In genomic region chr2:164694275-164694695, GRCh38 we compare ENCODE assay signal across 13 cellular contexts.
DNase-seq lines count a peak whose midpoint lies in the region; ATAC-seq, FAIRE-seq and TF ChIP-seq lines count a peak whose summit lies in the region.
"Had no signal": no experiment of that assay in that cellular context is flagged by ENCODE, and none has a peak within 500 bp of the region (broad histone marks: within the 10 kb centered on the region; RNA-seq: fewer than 3 reads in every experiment).

No MANE protein-coding gene starts in this region.

- no peak overlapping the region for H3K4me3 ChIP-seq in GM23338
- no peak overlapping the region for H3K4me3 ChIP-seq in endodermal cell (ENCODE audit: low read length)
- H3K4me3 ChIP-seq in tibial nerve = peak overlapping the region in 2 of 4 donors; percentile 9 to 33

- H3K27me3 ChIP-seq in GM23338 (ENCODE audit: insufficient read depth) = no peaks in the 10 kb centered on the region
- no peaks in the 10 kb centered on the region for H3K27me3 ChIP-seq in endodermal cell (ENCODE audit: control insufficient read depth, insufficient read depth, low read length, poor library complexity, severe bottlenecking)
- no peaks in the 10 kb centered on the region for H3K27me3 ChIP-seq in tibial nerve

- peak; percentile 9 for DNase-seq in GM23338 (ENCODE audit: low spot score)
- DNase-seq in endodermal cell = no peak
- no peak for DNase-seq in left lobe of liver (ENCODE audit: low spot score)
- no peak for DNase-seq in tibial nerve (ENCODE audit: low spot score in 2 of 2)
- DNase-seq in GM19239 (ENCODE audit: insufficient read length, low spot score) = no peak
- no peak for DNase-seq in urothelium cell line (ENCODE audit: low spot score)
- DNase-seq: CD8-positive, alpha-beta memory T cell; EL; H9; NCI-H1048; NCI-H1694 treated with DMSO at 0.1 percent for 48 hours; NCI-H69 had no signal

- FAIRE-seq in GM19239 (lab: Jason Lieb, UNC) = no peak
- FAIRE-seq in urothelium cell line (lab: Jason Lieb, UNC) = no peak

- no peak for ATAC-seq in GM23338
- peak; percentile 39 for ATAC-seq in left lobe of liver
- ATAC-seq in GM21528 (IDR thresholded peaks at IDR 0.05; ENCODE audit: low FRiP score, unreplicated experiment) = no peak

- H3K4me1 Mint-ChIP-seq in GM23338 (peaks cover 3% of the 10 kb centered on the region; the same call in 2 of the 3 replicates), endodermal cell (peaks cover 21% of the 10 kb centered on the region)
- H3K4me1 Mint-ChIP-seq: CD8-positive, alpha-beta memory T cell had no signal

- no peak overlapping the region for H2AFZ ChIP-seq in GM23338

- H3K9me3 ChIP-seq in endodermal cell (ENCODE audit: control insufficient read depth, low read length) (no peaks in the 10 kb centered on the region), tibial nerve (no peaks in the 10 kb centered on the region)

- no peak overlapping the region for H3K27ac ChIP-seq in GM23338 (ENCODE audit: low read depth)
- no peak overlapping the region for H3K27ac ChIP-seq in endodermal cell (ENCODE audit: low read depth, low read length)
- peak overlapping the region; percentile 29 to 76 (median 58) for H3K27ac ChIP-seq in tibial nerve

- H3K27me3 Mint-ChIP-seq in GM23338 (ENCODE audit: insufficient read depth, low read depth, poor library complexity) = no peaks in the 10 kb centered on the region
- H3K27me3 Mint-ChIP-seq in endodermal cell (ENCODE audit: insufficient read depth) = no peaks in the 10 kb centered on the region
- H3K27me3 Mint-ChIP-seq: CD8-positive, alpha-beta memory T cell had no signal

- peak in 1 of 2 donors; percentile 27 for TF ChIP-seq EP300 in tibial nerve (IDR thresholded peaks at IDR 0.05)

- H3K9me2 ChIP-seq in GM23338 (ENCODE audit: insufficient read depth) = no peaks in the 10 kb centered on the region

- TF ChIP-seq CTCF in GM23338 (conservative IDR thresholded peaks at IDR 0.05; ENCODE audit: low read depth in 2 of 2) = no peak
- no peak for TF ChIP-seq CTCF in endodermal cell (conservative IDR thresholded peaks at IDR 0.05)
- TF ChIP-seq CTCF in tibial nerve (IDR thresholded peaks at IDR 0.05) = no peak

- no peaks in the 10 kb centered on the region for H3K36me3 Mint-ChIP-seq in GM23338 (ENCODE audit: low read depth)
- peaks cover 5% of the 10 kb centered on the region for H3K36me3 Mint-ChIP-seq in endodermal cell (ENCODE audit: low read depth)
- H3K36me3 Mint-ChIP-seq: CD8-positive, alpha-beta memory T cell had no signal

- WGBS in endodermal cell (ENCODE audit: insufficient coverage in 1 of 2, insufficient read length in 1 of 2), 2 experiments = 82 to 87% methylated on average over 6 of the region's 6 CpGs
- WGBS in tibial nerve, 2 donors = 71 to 72% methylated on average over 6 of the region's 6 CpGs

- H3K36me3 ChIP-seq in GM23338 (ENCODE audit: insufficient read depth) (no peaks in the 10 kb centered on the region), endodermal cell (ENCODE audit: control insufficient read depth, insufficient read depth, low read length) (no peaks in the 10 kb centered on the region), tibial nerve (peaks cover 0 to 36% (median 0%) of the 10 kb centered on the region in 3 donors)

- no peaks in the 10 kb centered on the region for H4K20me1 ChIP-seq in GM23338 (replicated peaks; ENCODE audit: insufficient read depth)

- H3K4me1 ChIP-seq in GM23338 (ENCODE audit: insufficient read depth) = no peaks in the 10 kb centered on the region
- H3K4me1 ChIP-seq in endodermal cell (ENCODE audit: control insufficient read depth, insufficient read depth, low read length) = peaks cover 7% of the 10 kb centered on the region
- H3K4me1 ChIP-seq in tibial nerve = peaks cover 0 to 23% (median 2%) of the 10 kb centered on the region in 4 donors

- no peak for TF ChIP-seq POLR2A in tibial nerve (IDR thresholded peaks at IDR 0.05)

- H3K27ac Mint-ChIP-seq in GM23338 = no peak overlapping the region
- peak overlapping the region; percentile 84 for H3K27ac Mint-ChIP-seq in endodermal cell
- H3K27ac Mint-ChIP-seq: CD8-positive, alpha-beta memory T cell had no signal

- no peak overlapping the region for H3K9ac ChIP-seq in endodermal cell (ENCODE audit: extremely low read depth, low read length, poor library complexity, severe bottlenecking)

- no peak overlapping the region for H3K4me2 ChIP-seq in GM23338

- no peaks in the 10 kb centered on the region for H3F3A ChIP-seq in GM23338 (replicated peaks; ENCODE audit: low read depth)

- H3K4me3 Mint-ChIP-seq in GM23338 (no peak overlapping the region), endodermal cell (no peak overlapping the region)
- H3K4me3 Mint-ChIP-seq: CD8-positive, alpha-beta memory T cell; H9 had no signal

- H3K9me3 Mint-ChIP-seq in GM23338 (no peaks in the 10 kb centered on the region), endodermal cell (no peaks in the 10 kb centered on the region)
- H3K9me3 Mint-ChIP-seq: H9 had no signal

- no peaks in the 10 kb centered on the region for H3K79me2 ChIP-seq in GM23338 (replicated peaks; ENCODE audit: insufficient read depth)

TF ChIP-seq in GM23338, 12 proteins besides CTCF, POLR2A, EP300 and RAD21:
- no peak for TF ChIP-seq EZH2phosphoT487 (IDR thresholded peaks at IDR 0.05; ENCODE audit: unreplicated experiment)
- no peak for TF ChIP-seq ZNF462 (CRISPR knock-in tag; IDR thresholded peaks at IDR 0.05)
- TF ChIP-seq POLR2AphosphoS5 (IDR thresholded peaks at IDR 0.05; ENCODE audit: low read depth) = no peak
- TF ChIP-seq ZNF114 (CRISPR knock-in tag; IDR thresholded peaks at IDR 0.05) = no peak
- TF ChIP-seq CREB1 (CRISPR knock-in tag; IDR thresholded peaks at IDR 0.05; ENCODE audit: low read depth) = no peak
- no peak for TF ChIP-seq EZH2 (IDR thresholded peaks at IDR 0.05; ENCODE audit: low read depth, unreplicated experiment)
TF ChIP-seq in GM23338: peak in this region for 0.

Comparison
In these comparisons a context has a peak if more than half of its experiments do, and no peak if none do; other contexts are left out.
1. H3K27ac ChIP-seq: peak in tibial nerve (4 of 4); none in GM23338 (single experiment) and endodermal cell (single experiment).